Comparison of ENCODE assay signal across 8 cellular contexts in the genomic region with DNA sequence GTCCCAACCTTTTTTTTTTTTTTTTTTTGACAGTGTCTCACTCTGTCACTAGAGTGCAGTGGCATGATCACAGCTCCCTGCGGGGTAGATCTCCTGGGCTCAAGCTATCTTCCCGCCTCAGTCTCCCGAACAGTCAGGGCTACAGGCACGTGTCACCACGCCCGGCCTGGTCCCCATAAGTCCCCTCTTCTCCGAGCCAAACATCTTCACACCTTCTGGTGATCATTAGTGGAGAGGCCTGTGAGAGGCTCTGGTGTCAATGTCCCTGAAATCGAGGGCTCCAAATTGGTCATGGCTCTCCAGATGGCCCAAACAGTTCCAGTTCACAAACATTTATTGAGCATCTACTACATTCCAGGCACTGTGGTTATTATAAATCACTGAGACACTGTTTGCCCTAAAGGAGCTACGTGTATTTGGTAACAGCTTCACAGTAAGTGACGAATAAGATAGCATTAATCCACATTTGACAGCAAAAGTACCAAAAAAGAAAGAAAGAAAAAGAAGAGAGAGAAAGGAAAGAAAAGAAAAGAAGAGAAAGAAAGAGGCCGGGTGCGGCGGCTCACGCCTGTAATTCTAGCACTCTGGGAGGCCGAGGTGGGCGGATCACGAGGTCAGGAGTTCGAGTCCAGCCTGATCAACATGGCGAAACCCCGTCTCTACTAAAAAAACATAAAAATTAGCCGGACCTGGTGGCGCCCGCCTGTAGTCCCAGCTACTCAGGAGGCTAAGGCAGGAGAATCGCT. TPM values are rescaled to one million over a fixed set of nuclear protein-coding genes. Genes with fewer than 3 reads are reported as not detected.
A peak's percentile ranks its signal among the peaks of the same experiment; 100 is the strongest.
DNase-seq lines count a peak whose midpoint lies in the region; ATAC-seq and TF ChIP-seq lines count a peak whose summit lies in the region.

No MANE protein-coding gene starts in this region.

- H3K36me3 ChIP-seq in breast epithelium (no peaks in the 10 kb centered on the region), mucosa of descending colon (ENCODE audit: low read depth) (peaks cover 6% of the 10 kb centered on the region), uterus (no peaks in the 10 kb centered on the region)

- TF ChIP-seq POLR2A in breast epithelium (IDR thresholded peaks at IDR 0.05) (no peak), uterus (IDR thresholded peaks at IDR 0.05) (no peak), GM18505 (IDR thresholded peaks at IDR 0.05; ENCODE audit: borderline replicate concordance, extremely low read depth, insufficient read depth, insufficient read length) (no peak)

- H3K27me3 ChIP-seq in breast epithelium (no peaks in the 10 kb centered on the region), uterus (no peaks in the 10 kb centered on the region)

- H3K4me1 ChIP-seq in breast epithelium (peaks cover 0 to 6% of the 10 kb centered on the region in 2 donors), mucosa of descending colon (ENCODE audit: low read depth) (peaks cover 13% of the 10 kb centered on the region), uterus (peaks cover 0 to 10% of the 10 kb centered on the region in 2 donors)

- intact Hi-C loops in breast epithelium (cut with DNase I; ENCODE audit: low total_unique reads) (loop anchor here (10.0 kb wide), 1 partner anchor 940 kb away; no protein-coding TSS in a partner anchor), mucosa of descending colon (cut with DNase I, micrococcal nuclease) (no loop called here), uterus (cut with DNase I; ENCODE audit: low total_unique reads) (no loop called here)

- H3K4me3 ChIP-seq in breast epithelium: peak overlapping the region; percentile 84 to 96 (median 92)
- H3K4me3 ChIP-seq in mucosa of descending colon: peak overlapping the region; percentile 45
- peak overlapping the region; percentile 66 to 80 for H3K4me3 ChIP-seq in uterus

- no peaks in the 10 kb centered on the region for H3K9me3 ChIP-seq in breast epithelium
- no peaks in the 10 kb centered on the region for H3K9me3 ChIP-seq in mucosa of descending colon
- no peaks in the 10 kb centered on the region for H3K9me3 ChIP-seq in uterus

- TF ChIP-seq CTCF in breast epithelium (IDR thresholded peaks at IDR 0.05) (no peak), mucosa of descending colon (IDR thresholded peaks at IDR 0.05) (no peak), uterus (IDR thresholded peaks at IDR 0.05) (no peak)

- ATAC-seq in mucosa of descending colon (peak; percentile 2), GM18505 (IDR thresholded peaks at IDR 0.05; ENCODE audit: unreplicated experiment) (no peak), GM19455 (IDR thresholded peaks at IDR 0.05; ENCODE audit: unreplicated experiment) (no peak)

- peak overlapping the region; percentile 89 to 94 for H3K27ac ChIP-seq in breast epithelium
- H3K27ac ChIP-seq in uterus: peak overlapping the region; percentile 84 to 89

- peak; percentile 26 for DNase-seq in activated naive CD4-positive, alpha-beta T cell treated with Interleukin-2 at 50 U/mL for 16 hours
- no peak for DNase-seq in activated naive CD4-positive, alpha-beta T cell (lab: John Stamatoyannopoulos, UW)
- DNase-seq in breast epithelium (ENCODE audit: low spot score in 2 of 2) (no peak), mucosa of descending colon (peak in 2 of 3 donors; percentile 28 to 47), uterus (no peak), SK-N-DZ (ENCODE audit: low spot score) (no peak)

RNA-seq across cellular contexts. Expression of gene TIMM17A, which starts 0.9 kb away (rescaled TPM):
- 10 to 100 TPM; 24.5 to 30.1 (median 26.2) TPM for total RNA-seq in breast epithelium
- 10 to 100 TPM; 41.1 to 59.5 (median 49.9) TPM for total RNA-seq in mucosa of descending colon
- 10 to 100 TPM; 18.7 to 34.9 (median 29.7) TPM for total RNA-seq in uterus
- 69.5 and 78.5 TPM in 2 replicates for polyA plus RNA-seq in SK-N-DZ (2014; cell fraction: cytosol; rRNA removed)
- 50.6 TPM in 2 replicates for polyA plus RNA-seq in SK-N-DZ (2014; cell fraction: nucleus; rRNA removed)

RNA-seq across cellular contexts. Expression of gene LMOD1, which starts 8.1 kb away (rescaled TPM):
- total RNA-seq in breast epithelium (10 to 100 TPM; 60.0 to 92.2 (median 87.2) TPM), mucosa of descending colon (100 to 1,000 TPM in 1 of 3 donors, 10 to 100 TPM in 2; 11.6 to 442 (median 37.4) TPM), uterus (100 to 1,000 TPM in 3 of 4 donors, 10 to 100 TPM in 1; 38.9 to 377 (median 147) TPM)
- not detected in 2 replicates for polyA plus RNA-seq in SK-N-DZ (2014; cell fraction: cytosol; rRNA removed)
- polyA plus RNA-seq in SK-N-DZ (2014; cell fraction: nucleus; rRNA removed): not detected in 2 replicates

RNA-seq across cellular contexts. Expression of gene RNPEP, which starts 28.0 kb away (rescaled TPM):
- total RNA-seq in breast epithelium: 10 to 100 TPM; 43.0 to 66.7 (median 57.4) TPM
- 100 to 1,000 TPM in 2 of 3 donors, 10 to 100 TPM in 1; 71.5 to 151 (median 132) TPM for total RNA-seq in mucosa of descending colon
- 10 to 100 TPM; 17.9 to 64.8 (median 41.7) TPM for total RNA-seq in uterus
- polyA plus RNA-seq in SK-N-DZ (2014; cell fraction: cytosol; rRNA removed): 35.3 and 38.0 TPM in 2 replicates
- 25.0 and 37.3 TPM in 2 replicates for polyA plus RNA-seq in SK-N-DZ (2014; cell fraction: nucleus; rRNA removed)

RNA-seq across cellular contexts. Expression of gene ELF3, which starts 56.0 kb away (rescaled TPM):
- total RNA-seq in breast epithelium (1,000 to 10,000 TPM in 1 of 3 donors, 100 to 1,000 TPM in 1, 1 to 10 TPM in 1; 1.3 to 1,061 (median 367) TPM), mucosa of descending colon (1,000 to 10,000 TPM in 2 of 3 donors, 100 to 1,000 TPM in 1; 623 to 1,741 (median 1,105) TPM), uterus (10 to 100 TPM in 1 of 4 donors, 1 to 10 TPM in 3; 1.0 to 67.7 (median 2.0) TPM)
- polyA plus RNA-seq in SK-N-DZ (2014; cell fraction: cytosol; rRNA removed): not detected in 2 replicates
- 0.23 TPM in 1 of 2 replicates, not detected in the other for polyA plus RNA-seq in SK-N-DZ (2014; cell fraction: nucleus; rRNA removed)

Comparison
In these comparisons a context has a peak if more than half of its experiments do, and no peak if none do; other contexts are left out.
1. DNase-seq: peak in activated naive CD4-positive, alpha-beta T cell treated with Interleukin-2 at 50 U/mL for 16 hours (single experiment) and mucosa of descending colon (2 of 3); none in activated naive CD4-positive, alpha-beta T cell (0 of 4), breast epithelium (0 of 2), uterus (0 of 2) and SK-N-DZ (single experiment).
2. Peak in every context shown above with its lines, with median percentiles within 50 percentile points of each other: H3K4me3 ChIP-seq.